In the genomic region with DNA sequence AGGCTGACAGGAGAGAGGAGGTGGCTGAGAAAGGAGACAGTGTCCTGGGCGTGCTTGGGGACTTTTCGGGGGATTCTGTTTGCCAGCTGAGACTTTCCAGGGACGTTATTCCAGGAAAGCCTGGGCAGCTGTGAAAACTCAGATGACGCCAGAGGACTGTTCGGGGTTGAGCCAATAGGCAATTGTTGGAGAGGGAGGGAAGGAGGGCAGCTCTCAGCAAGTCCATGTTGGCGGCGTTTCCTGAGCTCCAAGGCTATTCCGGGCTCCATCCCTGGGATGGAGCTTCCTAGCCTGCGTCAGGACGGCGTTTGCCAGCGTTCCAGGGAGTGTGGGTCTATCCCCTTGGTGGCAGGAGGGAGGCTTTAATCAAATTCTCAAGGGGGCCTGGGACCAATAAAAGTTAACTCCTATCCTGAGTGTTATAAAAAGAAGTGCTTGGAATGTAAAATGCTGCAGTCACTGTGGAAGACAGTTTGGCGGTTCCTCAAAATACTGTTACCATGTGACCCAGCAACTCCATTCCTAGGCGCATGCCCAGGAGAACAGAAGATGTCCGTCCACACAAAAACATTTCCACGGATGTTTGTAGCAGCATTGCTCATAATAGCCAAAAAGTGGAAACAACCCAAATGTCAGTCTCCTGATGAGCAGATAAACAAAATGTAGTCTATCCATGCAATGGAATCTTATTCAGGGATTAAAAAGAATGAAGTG, we compare ENCODE assay signal across 8 cellular contexts. TPM values are rescaled to one million over a fixed set of nuclear protein-coding genes. Genes with fewer than 3 reads are reported as not detected.
DNase-seq lines count a peak whose midpoint lies in the region; ATAC-seq and TF ChIP-seq lines count a peak whose summit lies in the region.

No MANE protein-coding gene starts in this region.

- no peaks in the 10 kb centered on the region for H4K20me1 ChIP-seq in BLaER1

- H3K27me3 ChIP-seq in BLaER1 = no peaks in the 10 kb centered on the region

- H3K27me3 Mint-ChIP-seq in HFFc6 (ENCODE audit: insufficient read depth) (peaks cover 3% of the 10 kb centered on the region), glutamatergic neuron (ENCODE audit: unreplicated experiment) (peaks cover 6% of the 10 kb centered on the region)

- peaks cover 73% of the 10 kb centered on the region for H3K4me1 ChIP-seq in BLaER1

- H3K4me3 ChIP-seq in BLaER1 (no peak overlapping the region), WI38 (ENCODE audit: low read depth, low read length) (peak overlapping the region; percentile 53)

- H3K4me1 Mint-ChIP-seq in HFFc6 (ENCODE audit: low read depth) = peaks cover 23% of the 10 kb centered on the region
- H3K4me1 Mint-ChIP-seq in glutamatergic neuron (ENCODE audit: low read depth, unreplicated experiment) = peaks cover 15% of the 10 kb centered on the region

- H3K9me3 Mint-ChIP-seq in HFFc6 (no peaks in the 10 kb centered on the region), glutamatergic neuron (ENCODE audit: unreplicated experiment) (peaks cover 10% of the 10 kb centered on the region)

- ATAC-seq in GM19395 (IDR thresholded peaks at IDR 0.05; ENCODE audit: unreplicated experiment) (no peak), GM21390 (IDR thresholded peaks at IDR 0.05; ENCODE audit: unreplicated experiment) (no peak)

- H3K4me3 Mint-ChIP-seq in HFFc6 (peak overlapping the region; percentile 82), glutamatergic neuron (ENCODE audit: unreplicated experiment) (no peak overlapping the region)

- TF ChIP-seq CTCF in HFFc6 (IDR thresholded peaks at IDR 0.05) = no peak
- no peak for TF ChIP-seq CTCF in WI38 (IDR thresholded peaks at IDR 0.05; ENCODE audit: low read depth, low read length)
- TF ChIP-seq CTCF in glutamatergic neuron (IDR thresholded peaks at IDR 0.05; ENCODE audit: partially characterized antibody, unreplicated experiment) = no peak

- H3K4me2 ChIP-seq in BLaER1 = peak overlapping the region; percentile 84

- peak overlapping the region; percentile 83 for H3K27ac ChIP-seq in BLaER1

- H3K9me3 ChIP-seq in BLaER1 = 0 out of 2 replicates have a peak, but pooled peaks cover 5% of the 10 kb centered on the region

- H3K36me3 Mint-ChIP-seq in HFFc6 (ENCODE audit: low read depth) (no peaks in the 10 kb centered on the region), glutamatergic neuron (ENCODE audit: unreplicated experiment) (no peaks in the 10 kb centered on the region)

- H3K36me3 ChIP-seq in BLaER1 = no peaks in the 10 kb centered on the region

- H3K27ac Mint-ChIP-seq in HFFc6 = peak overlapping the region; percentile 95
- peak overlapping the region; percentile 3 for H3K27ac Mint-ChIP-seq in glutamatergic neuron (ENCODE audit: unreplicated experiment)

- DNase-seq in HFFc6 (peak; percentile 48), glutamatergic neuron (no peak), pons (ENCODE audit: low spot score) (peak; percentile 86), NCI-H1105 treated with DMSO at 0.1 percent for 48 hours (lab: John Stamatoyannopoulos, UW) (no peak)

- peak overlapping the region; percentile 67 for H3K9ac ChIP-seq in BLaER1

RNA-seq across cellular contexts. Expression of gene SLC27A3, which starts 15.2 kb away (rescaled TPM):
- total RNA-seq in HFFc6 (2021; fragmentation: NEBNext Ultra II Directional; extraction: Animal tissue kit (Norgen Biotek cat#: 25700)) = 1 to 10 TPM; 5.0 to 7.0 (median 6.1) TPM
- 10.8 TPM for total RNA-seq in glutamatergic neuron (ENCODE audit: unreplicated experiment)

Comparison
In these comparisons a context has a peak if more than half of its experiments do, and no peak if none do; other contexts are left out.
1. DNase-seq: peak in HFFc6 (single experiment) and pons (single experiment); none in glutamatergic neuron (single experiment) and NCI-H1105 treated with DMSO at 0.1 percent for 48 hours (single experiment).